In genomic region chr7:135152447-135152846, GRCh38 we compare ENCODE assay signal across 1 cellular context.
TF ChIP-seq lines count a peak whose summit lies in the region.

No MANE protein-coding gene starts in this region.

TF ChIP-seq in GM12878, 131 proteins besides CTCF, POLR2A, EP300 and RAD21:
- TF ChIP-seq RELA (IDR thresholded peaks at IDR 0.05; ENCODE audit: borderline replicate concordance, partially characterized antibody) (no peak), HDAC6 (IDR thresholded peaks at IDR 0.05; ENCODE audit: unreplicated experiment) (no peak), ZNF24 (IDR thresholded peaks at IDR 0.05) (no peak), SIN3A (IDR thresholded peaks at IDR 0.05; ENCODE audit: low read depth, low read length) (no peak), RBBP5 (conservative IDR thresholded peaks at IDR 0.05) (no peak), MEF2B (IDR thresholded peaks at IDR 0.05; ENCODE audit: partially characterized antibody, poor library complexity, severe bottlenecking) (peak; percentile 58), EGR1 (IDR thresholded peaks at IDR 0.05; ENCODE audit: borderline replicate concordance in 1 of 2, low read depth in 2 of 2, low read length in 2 of 2) (no peak), GATAD2B (conservative IDR thresholded peaks at IDR 0.05; ENCODE audit: low read depth) (no peak), SKIL (IDR thresholded peaks at IDR 0.05; ENCODE audit: low read depth, poor library complexity, severe bottlenecking) (no peak), SMAD1 (IDR thresholded peaks at IDR 0.05; ENCODE audit: low read depth, partially characterized antibody) (no peak), MTA2 (IDR thresholded peaks at IDR 0.05; ENCODE audit: low read depth) (peak; percentile 79), BHLHE40 (IDR thresholded peaks at IDR 0.05; ENCODE audit: borderline replicate concordance in 1 of 2, low read depth in 2 of 2, low read length in 1 of 2) (no peak), ESRRA (IDR thresholded peaks at IDR 0.05; ENCODE audit: low read length) (no peak), YBX1 (IDR thresholded peaks at IDR 0.05) (no peak), MYB (IDR thresholded peaks at IDR 0.05; ENCODE audit: borderline replicate concordance, low read depth, low read length) (no peak), MYC (IDR thresholded peaks at IDR 0.05; ENCODE audit: insufficient read depth, insufficient read length, insufficient replicate concordance, low read length, severe bottlenecking) (no peak), ZNF207 (IDR thresholded peaks at IDR 0.05; ENCODE audit: borderline replicate concordance) (no peak), POU2F2 (IDR thresholded peaks at IDR 0.05; ENCODE audit: borderline replicate concordance, low read depth, low read length) (no peak)
- TF ChIP-seq, protein P1, sequence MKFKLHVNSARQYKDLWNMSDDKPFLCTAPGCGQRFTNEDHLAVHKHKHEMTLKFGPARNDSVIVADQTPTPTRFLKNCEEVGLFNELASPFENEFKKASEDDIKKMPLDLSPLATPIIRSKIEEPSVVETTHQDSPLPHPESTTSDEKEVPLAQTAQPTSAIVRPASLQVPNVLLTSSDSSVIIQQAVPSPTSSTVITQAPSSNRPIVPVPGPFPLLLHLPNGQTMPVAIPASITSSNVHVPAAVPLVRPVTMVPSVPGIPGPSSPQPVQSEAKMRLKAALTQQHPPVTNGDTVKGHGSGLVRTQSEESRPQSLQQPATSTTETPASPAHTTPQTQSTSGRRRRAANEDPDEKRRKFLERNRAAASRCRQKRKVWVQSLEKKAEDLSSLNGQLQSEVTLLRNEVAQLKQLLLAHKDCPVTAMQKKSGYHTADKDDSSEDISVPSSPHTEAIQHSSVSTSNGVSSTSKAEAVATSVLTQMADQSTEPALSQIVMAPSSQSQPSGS (IDR thresholded peaks at IDR 0.05; ENCODE audit: low read length): no peak
- TF ChIP-seq, protein P2, sequence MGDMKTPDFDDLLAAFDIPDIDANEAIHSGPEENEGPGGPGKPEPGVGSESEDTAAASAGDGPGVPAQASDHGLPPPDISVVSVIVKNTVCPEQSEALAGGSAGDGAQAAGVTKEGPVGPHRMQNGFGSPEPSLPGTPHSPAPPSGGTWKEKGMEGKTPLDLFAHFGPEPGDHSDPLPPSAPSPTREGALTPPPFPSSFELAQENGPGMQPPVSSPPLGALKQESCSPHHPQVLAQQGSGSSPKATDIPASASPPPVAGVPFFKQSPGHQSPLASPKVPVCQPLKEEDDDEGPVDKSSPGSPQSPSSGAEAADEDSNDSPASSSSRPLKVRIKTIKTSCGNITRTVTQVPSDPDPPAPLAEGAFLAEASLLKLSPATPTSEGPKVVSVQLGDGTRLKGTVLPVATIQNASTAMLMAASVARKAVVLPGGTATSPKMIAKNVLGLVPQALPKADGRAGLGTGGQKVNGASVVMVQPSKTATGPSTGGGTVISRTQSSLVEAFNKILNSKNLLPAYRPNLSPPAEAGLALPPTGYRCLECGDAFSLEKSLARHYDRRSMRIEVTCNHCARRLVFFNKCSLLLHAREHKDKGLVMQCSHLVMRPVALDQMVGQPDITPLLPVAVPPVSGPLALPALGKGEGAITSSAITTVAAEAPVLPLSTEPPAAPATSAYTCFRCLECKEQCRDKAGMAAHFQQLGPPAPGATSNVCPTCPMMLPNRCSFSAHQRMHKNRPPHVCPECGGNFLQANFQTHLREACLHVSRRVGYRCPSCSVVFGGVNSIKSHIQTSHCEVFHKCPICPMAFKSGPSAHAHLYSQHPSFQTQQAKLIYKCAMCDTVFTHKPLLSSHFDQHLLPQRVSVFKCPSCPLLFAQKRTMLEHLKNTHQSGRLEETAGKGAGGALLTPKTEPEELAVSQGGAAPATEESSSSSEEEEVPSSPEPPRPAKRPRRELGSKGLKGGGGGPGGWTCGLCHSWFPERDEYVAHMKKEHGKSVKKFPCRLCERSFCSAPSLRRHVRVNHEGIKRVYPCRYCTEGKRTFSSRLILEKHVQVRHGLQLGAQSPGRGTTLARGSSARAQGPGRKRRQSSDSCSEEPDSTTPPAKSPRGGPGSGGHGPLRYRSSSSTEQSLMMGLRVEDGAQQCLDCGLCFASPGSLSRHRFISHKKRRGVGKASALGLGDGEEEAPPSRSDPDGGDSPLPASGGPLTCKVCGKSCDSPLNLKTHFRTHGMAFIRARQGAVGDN (IDR thresholded peaks at IDR 0.05): peak; percentile 55; the same call in 1 of the 2 replicates
- TF ChIP-seq, protein P3, sequence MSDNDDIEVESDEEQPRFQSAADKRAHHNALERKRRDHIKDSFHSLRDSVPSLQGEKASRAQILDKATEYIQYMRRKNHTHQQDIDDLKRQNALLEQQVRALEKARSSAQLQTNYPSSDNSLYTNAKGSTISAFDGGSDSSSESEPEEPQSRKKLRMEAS (IDR thresholded peaks at IDR 0.05; ENCODE audit: low read depth, low read length): no peak
